In the genomic region with DNA sequence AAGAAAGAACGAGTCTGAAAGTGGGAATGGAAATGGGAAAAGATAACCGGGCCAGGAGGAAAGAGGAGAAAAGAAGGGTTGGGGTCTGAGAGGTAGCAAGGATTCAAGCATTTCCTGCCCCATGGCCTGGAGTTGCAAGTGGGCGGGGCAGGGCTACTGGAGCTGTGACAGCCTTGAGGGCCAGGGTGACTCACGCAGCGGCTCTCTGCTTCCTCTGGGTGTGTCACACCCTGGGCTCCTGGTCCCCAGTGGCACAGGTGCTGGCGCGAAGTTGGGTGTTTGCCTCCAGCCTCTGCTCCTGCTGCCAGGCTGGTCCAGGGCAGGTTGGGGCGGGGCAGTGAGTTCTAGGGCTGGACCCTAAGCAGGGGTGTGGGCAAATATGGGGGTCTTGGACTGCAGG, we compare ENCODE assay signal across 9 cellular contexts. TPM values are rescaled to one million over a fixed set of nuclear protein-coding genes. Genes with fewer than 3 reads are reported as not detected.
A peak's percentile ranks its signal among the peaks of the same experiment; 100 is the strongest.
DNase-seq lines count a peak whose midpoint lies in the region; ATAC-seq, FAIRE-seq and TF ChIP-seq lines count a peak whose summit lies in the region.
"Had no signal": no experiment of that assay in that cellular context is flagged by ENCODE, and none has a peak within 500 bp of the region (broad histone marks: within the 10 kb centered on the region; RNA-seq: fewer than 3 reads in every experiment).

No MANE protein-coding gene starts in this region.

- H3K36me3 ChIP-seq in RWPE2 (ENCODE audit: low read depth) = no peaks in the 10 kb centered on the region

- H3K9me3 ChIP-seq in RWPE2 (ENCODE audit: severe bottlenecking) = no peaks in the 10 kb centered on the region

- no peaks in the 10 kb centered on the region for H3K27me3 ChIP-seq in RWPE2 (ENCODE audit: insufficient read depth, poor library complexity, severe bottlenecking)

- TF ChIP-seq CTCF in RWPE2 (IDR thresholded peaks at IDR 0.05; ENCODE audit: poor library complexity, severe bottlenecking) (no peak), cardiac fibroblast (IDR thresholded peaks at IDR 0.05; ENCODE audit: low read depth, low read length) (no peak)

- no peak for TF ChIP-seq POLR2A in GM12892 (IDR thresholded peaks at IDR 0.05; ENCODE audit: low read depth, low read length)

- no peak for FAIRE-seq in GM12892 (lab: Jason Lieb, UNC)

- DNase-seq in activated naive CD4-positive, alpha-beta T cell treated with Interleukin-2 at 50 U/mL for 16 hours = peak; percentile 59
- no peak for DNase-seq in activated naive CD4-positive, alpha-beta T cell (lab: John Stamatoyannopoulos, UW)
- DNase-seq in RWPE2 (ENCODE audit: low spot score) (peak; percentile 81), cardiac fibroblast (ENCODE audit: low read depth in 2 of 2) (peak; percentile 10 to 57), cerebellum (ENCODE audit: low spot score) (no peak), GM12892 (ENCODE audit: insufficient read length) (no peak)
- peak; percentile 28 to 43 for DNase-seq in stimulated activated CD8-positive, alpha-beta memory T cell treated with anti-CD3 and anti-CD28 coated beads, Interleukin-15, amount 100 ng/mL, for 48 hours (ENCODE audit: low read depth in 2 of 2)
- DNase-seq: DND-41 had no signal

- no peak overlapping the region for H3K27ac ChIP-seq in RWPE2 (ENCODE audit: poor library complexity, severe bottlenecking)

- H3K4me1 ChIP-seq in RWPE2 (ENCODE audit: insufficient read depth, poor library complexity, severe bottlenecking) = peaks cover 24% of the 10 kb centered on the region

- ATAC-seq in RWPE2 (ENCODE audit: low read depth) (0 out of 3 replicates have a peak, but pooled peaks have one; percentile 5), GM21515 (IDR thresholded peaks at IDR 0.05; ENCODE audit: unreplicated experiment) (no peak)

- H3K4me3 ChIP-seq in RWPE2 (ENCODE audit: severe bottlenecking) (no peak overlapping the region), cardiac fibroblast (replicated peaks in 1 of 2; ENCODE audit: low read depth in 2 of 2, low read length in 2 of 2) (no peak overlapping the region)

RNA-seq across cellular contexts. Expression of gene ULBP3, which starts 3.3 kb away (rescaled TPM):
- total RNA-seq in cerebellum = 4.2 TPM
- polyA plus RNA-seq in GM12892 (2012; ENCODE audit: missing spikeins) = not detected

RNA-seq across cellular contexts. Expression of gene RAET1L, which starts 46.9 kb away (rescaled TPM):
- not detected for total RNA-seq in cerebellum
- polyA plus RNA-seq in GM12892 (2012; ENCODE audit: missing spikeins) = not detected

Comparison
In these comparisons a context has a peak if more than half of its experiments do, and no peak if none do; other contexts are left out.
1. DNase-seq: peak in activated naive CD4-positive, alpha-beta T cell treated with Interleukin-2 at 50 U/mL for 16 hours (single experiment), RWPE2 (single experiment), cardiac fibroblast (2 of 2) and stimulated activated CD8-positive, alpha-beta memory T cell treated with anti-CD3 and anti-CD28 coated beads, Interleukin-15, amount 100 ng/mL, for 48 hours (2 of 2); none in activated naive CD4-positive, alpha-beta T cell (0 of 4), cerebellum (single experiment) and GM12892 (single experiment).